ENCODE assay signal across 8 cellular contexts in genomic region chr4:119628281-119629141, GRCh38.
DNase-seq lines count a peak whose midpoint lies in the region; ATAC-seq and TF ChIP-seq lines count a peak whose summit lies in the region.

TSS of gene PDE5A (minus strand) at chr4:119628804. CDS start at chr4:119628671, 133 bp downstream.

- peak; percentile 70 for TF ChIP-seq CTCF in choroid plexus epithelial cell (conservative IDR thresholded peaks at IDR 0.05; ENCODE audit: low read depth, low read length)

- H3K27ac ChIP-seq in ACC112 (ENCODE audit: low read depth, low read length) = no peak within 1 kb of the TSS

- peak within 1 kb of the TSS; percentile 74 for H2AFZ ChIP-seq in ACC112 (ENCODE audit: low read length, unreplicated experiment)

- H3K4me3 ChIP-seq in ACC112 (ENCODE audit: low read depth, low read length) (peak within 1 kb of the TSS; percentile 97), choroid plexus epithelial cell (ENCODE audit: low read depth, low read length) (peak within 1 kb of the TSS; percentile 85)

- H3K27me3 ChIP-seq in ACC112 (ENCODE audit: insufficient read depth, low read length) = no peaks in the 10 kb centered on the region

- no peaks in the 10 kb centered on the region for H3K79me2 ChIP-seq in ACC112 (ENCODE audit: control insufficient read depth, insufficient read depth, low read length, unreplicated experiment)

- peaks cover 17% of the 10 kb centered on the region for H3K4me1 ChIP-seq in ACC112 (ENCODE audit: control insufficient read depth, insufficient read depth, low read length, unreplicated experiment)

- H3K36me3 ChIP-seq in ACC112 (ENCODE audit: insufficient read depth, low read length) = no peaks in the 10 kb centered on the region

- DNase-seq in NCI-H2196 (lab: John Stamatoyannopoulos, UW; ENCODE audit: unreplicated experiment) = peak; percentile 78
- DNase-seq in activated CD4-positive, CD25-positive, alpha-beta regulatory T cell treated with anti-CD3 and anti-CD28 coated beads, Interleukin-2, amount 50 U/mL, for 72 hours = peak; percentile 74
- peak; percentile 79 for DNase-seq in choroid plexus epithelial cell (ENCODE audit: low read depth)
- DNase-seq in kidney tubule cell (ENCODE audit: low spot score) = peak; percentile 87
- DNase-seq in stimulated activated CD4-positive, alpha-beta T cell treated with anti-CD3 and anti-CD28 coated beads, Interleukin-15, amount 100 ng/mL, for 48 hours (ENCODE audit: low read depth in 2 of 2) = peak; percentile 43 to 72

- ATAC-seq in GM18868 (IDR thresholded peaks at IDR 0.05; ENCODE audit: unreplicated experiment) = peak; percentile 91
- peak; percentile 90 for ATAC-seq in HG03103 (IDR thresholded peaks at IDR 0.05; ENCODE audit: low read depth, unreplicated experiment)
